Comparison of ENCODE assay signal across 8 cellular contexts in the genomic region with DNA sequence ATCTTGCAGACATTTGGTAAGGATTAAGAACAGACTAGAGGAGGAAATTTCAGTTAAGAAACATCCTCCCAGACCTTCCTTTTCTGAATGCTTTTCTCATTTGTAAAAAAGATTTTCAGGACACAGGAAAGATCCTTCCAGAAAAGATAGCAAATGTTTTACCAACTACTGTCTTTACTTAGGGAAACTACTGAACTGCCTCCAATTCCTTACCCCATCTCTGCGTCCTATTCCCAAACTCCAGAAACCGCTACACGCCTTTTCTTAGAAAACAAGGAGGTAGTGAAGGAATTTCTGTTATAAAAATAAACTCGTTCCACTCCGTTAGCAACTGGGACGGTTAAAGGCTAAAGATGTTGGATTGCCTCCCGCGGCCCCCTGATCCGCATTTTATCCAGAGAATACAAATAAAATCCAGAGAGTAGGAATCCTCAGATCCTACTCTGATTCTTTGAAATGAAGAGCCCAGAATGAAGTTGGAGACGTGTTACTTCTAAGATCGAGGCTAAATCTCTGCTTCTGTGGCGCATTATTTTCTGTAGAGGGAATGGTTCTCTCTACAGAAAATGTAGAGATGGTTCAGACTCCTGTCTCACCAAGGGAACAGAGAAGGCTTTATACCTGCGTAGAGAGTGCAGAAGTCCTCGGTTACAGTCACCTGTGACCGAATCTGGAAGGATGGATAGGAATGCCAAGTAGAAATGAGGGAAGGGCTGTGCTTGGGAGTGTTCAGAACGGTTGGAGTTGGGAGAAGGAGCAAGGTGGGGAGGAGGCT.
DNase-seq lines count a peak whose midpoint lies in the region; ATAC-seq and TF ChIP-seq lines count a peak whose summit lies in the region.

No MANE protein-coding gene starts in this region.

- no peaks in the 10 kb centered on the region for H3K36me3 Mint-ChIP-seq in endodermal cell (ENCODE audit: low read depth)

- no peak for TF ChIP-seq EP300 in ovary (IDR thresholded peaks at IDR 0.05)

- H2AFZ ChIP-seq in OCI-LY3 (ENCODE audit: low read depth, low read length): peak overlapping the region; percentile 93

- H3K4me3 ChIP-seq in OCI-LY3 (ENCODE audit: low read length): peak overlapping the region; percentile 93
- H3K4me3 ChIP-seq in endodermal cell (ENCODE audit: low read length): peak overlapping the region; percentile 93
- peak overlapping the region; percentile 45 for H3K4me3 ChIP-seq in ovary

- no peaks in the 10 kb centered on the region for H3K9me3 Mint-ChIP-seq in endodermal cell

- H3K27ac Mint-ChIP-seq in endodermal cell: no peak overlapping the region

- peak overlapping the region; percentile 92 for H3K4me2 ChIP-seq in OCI-LY3 (ENCODE audit: low read length)

- no peak for TF ChIP-seq POLR2A in ovary (IDR thresholded peaks at IDR 0.05)

- no peak for ATAC-seq in GM21367 (IDR thresholded peaks at IDR 0.05; ENCODE audit: unreplicated experiment)

- H3K4me1 Mint-ChIP-seq in endodermal cell: peaks cover 22% of the 10 kb centered on the region

- H3K4me3 Mint-ChIP-seq in endodermal cell: peak overlapping the region; percentile 72

- H3K27me3 ChIP-seq in OCI-LY3 (ENCODE audit: low read depth, low read length) (no peaks in the 10 kb centered on the region), endodermal cell (ENCODE audit: control insufficient read depth, insufficient read depth, low read length, poor library complexity, severe bottlenecking) (no peaks in the 10 kb centered on the region), ovary (no peaks in the 10 kb centered on the region)

- no peak overlapping the region for H3K27ac ChIP-seq in OCI-LY3 (ENCODE audit: low read length)
- no peak overlapping the region for H3K27ac ChIP-seq in endodermal cell (ENCODE audit: low read depth, low read length)
- H3K27ac ChIP-seq in ovary: peak overlapping the region; percentile 9 to 34

- peak overlapping the region; percentile 72 for H3K9ac ChIP-seq in OCI-LY3 (ENCODE audit: low read length)
- H3K9ac ChIP-seq in endodermal cell (ENCODE audit: extremely low read depth, low read length, poor library complexity, severe bottlenecking): peak overlapping the region; percentile 50

- TF ChIP-seq CTCF in OCI-LY3 (IDR thresholded peaks at IDR 0.05; ENCODE audit: low read depth, low read length) (no peak), endodermal cell (conservative IDR thresholded peaks at IDR 0.05) (no peak), ovary (IDR thresholded peaks at IDR 0.05) (no peak)

- H3K4me1 ChIP-seq in OCI-LY3 (ENCODE audit: low read length) (0 out of 2 replicates have a peak, but pooled peaks cover 3% of the 10 kb centered on the region), endodermal cell (ENCODE audit: control insufficient read depth, insufficient read depth, low read length) (no peaks in the 10 kb centered on the region), ovary (ENCODE audit: insufficient read depth) (peaks cover 2% of the 10 kb centered on the region)

- intact Hi-C loops in ovary (cut with DNase I): no loop called here

- no peaks in the 10 kb centered on the region for H4K20me1 ChIP-seq in OCI-LY3 (ENCODE audit: insufficient read depth, low read length)

- H3K27me3 Mint-ChIP-seq in endodermal cell (ENCODE audit: insufficient read depth): peaks cover 17% of the 10 kb centered on the region

- H3K36me3 ChIP-seq in OCI-LY3 (replicated peaks; ENCODE audit: low read depth, low read length) (no peaks in the 10 kb centered on the region), endodermal cell (ENCODE audit: control insufficient read depth, insufficient read depth, low read length) (no peaks in the 10 kb centered on the region), ovary (no peaks in the 10 kb centered on the region)

- 4 to 6% methylated on average over 8 to 16 of the region's 16 CpGs for WGBS in endodermal cell (ENCODE audit: insufficient coverage in 1 of 2, insufficient read length in 1 of 2), 2 experiments
- WGBS in ovary, 3 donors: 1 to 2% (median 1%) methylated on average over 16 of the region's 16 CpGs

- H3K9me3 ChIP-seq in OCI-LY3 (ENCODE audit: insufficient read depth, low read length) (no peaks in the 10 kb centered on the region), endodermal cell (ENCODE audit: control insufficient read depth, low read length) (no peaks in the 10 kb centered on the region), ovary (no peaks in the 10 kb centered on the region)

- DNase-seq in DMS79 treated with DMSO at 0.1 percent for 48 hours (lab: John Stamatoyannopoulos, UW) (peak; percentile 44), DMS79 (lab: John Stamatoyannopoulos, UW) (no peak), endodermal cell (peak; percentile 67), ovary (no peak), SK-N-DZ (ENCODE audit: low spot score) (no peak), activated gamma-delta T cell (lab: John Stamatoyannopoulos, UW) (no peak)

- H3K79me2 ChIP-seq in OCI-LY3 (ENCODE audit: low read length): no peaks in the 10 kb centered on the region

Comparison
In these comparisons a context has a peak if more than half of its experiments do, and no peak if none do; other contexts are left out.
1. DNase-seq: peak in DMS79 treated with DMSO at 0.1 percent for 48 hours (single experiment) and endodermal cell (single experiment); none in DMS79 (single experiment), ovary (0 of 5), SK-N-DZ (single experiment) and activated gamma-delta T cell (single experiment).
2. H3K27ac ChIP-seq: peak in ovary (2 of 2); none in OCI-LY3 (single experiment) and endodermal cell (single experiment).
3. Peak in every context shown above with its lines, with median percentiles within 50 percentile points of each other: H3K4me3 ChIP-seq.